In the genomic region with DNA sequence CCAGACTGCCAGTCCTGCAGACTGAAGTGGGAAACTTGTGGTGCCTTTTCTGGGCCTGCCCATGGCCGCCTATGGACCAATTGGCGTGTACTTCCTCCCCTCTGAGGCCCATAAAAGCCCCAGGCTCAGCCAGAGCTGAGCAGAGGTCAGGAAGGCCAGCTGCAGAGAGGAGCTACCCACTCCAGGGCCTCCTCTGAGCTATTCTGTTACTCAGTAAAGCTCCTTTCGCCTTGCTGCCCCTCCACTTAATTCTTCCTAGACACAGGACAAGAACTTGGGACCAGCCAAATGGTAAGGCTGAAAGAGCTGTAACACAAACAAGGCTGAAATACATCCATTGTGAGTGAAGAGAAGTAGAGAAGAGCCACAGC, we compare ENCODE assay signal across 35 cellular contexts.
"Had no signal": no experiment of that assay in that cellular context is flagged by ENCODE, and none has a peak within 500 bp of the region (broad histone marks: within the 10 kb centered on the region; RNA-seq: fewer than 3 reads in every experiment).

No MANE protein-coding gene starts in this region.

- FAIRE-seq: astrocyte, bronchial epithelial cell, frontal cortex had no signal

- H3K4me3 Mint-ChIP-seq: activated B cell treated with CpG ODN at 0.5 μM for 24 hours; activated CD8-positive, alpha-beta T cell treated with anti-CD3 and anti-CD28 coated beads for 36 hours; activated naive CD8-positive, alpha-beta T cell; activated T-cell treated with anti-CD3 and anti-CD28 coated beads, Interleukin-2, amount 50 U/mL, for 4 hours; activated T-helper 17 cell treated with anti-CD3 and anti-CD28 coated beads, Interleukin-2, amount 50 U/mL, for 72 hours; dendritic cell treated with granulocyte-macrophage colony-stimulating factor and Interleukin-4, amounts not matched to agents 40 ng/mL and 50 ng/mL, for 4 days; endodermal cell; T-helper 17 cell; T-helper 2 cell treated with Interferon-gamma antibody and Interleukin-4, amounts not matched to agents 5 μg/mL and 100 μg/mL, for 36 hours had no signal

- H3K4me1 Mint-ChIP-seq: activated B cell treated with CpG ODN at 0.5 μM for 24 hours; activated T-helper 17 cell treated with anti-CD3 and anti-CD28 coated beads, Interleukin-2, amount 50 U/mL, for 72 hours; endodermal cell; T-helper 17 cell had no signal

- DNase-seq: activated B cell treated with CpG ODN at 0.5 μM for 24 hours; activated CD4-positive, alpha-beta T cell treated with anti-CD3 and anti-CD28 coated beads for 48 hours; activated CD4-positive, alpha-beta T cell treated with anti-CD3 and anti-CD28 coated beads, Interleukin-2, amount 50 U/mL, for 1 hour; activated CD4-positive, alpha-beta T cell treated with anti-CD3 and anti-CD28 coated beads, Interleukin-2, amount 50 U/mL, for 48 hours; activated CD8-positive, alpha-beta memory T cell treated with anti-CD3 and anti-CD28 coated beads for 24 hours; activated CD8-positive, alpha-beta T cell treated with anti-CD3 and anti-CD28 coated beads for 36 hours; activated effector memory CD4-positive, alpha-beta T cell treated with Interleukin-2 at 50 U/mL for 16 hours; activated gamma-delta T cell treated with Interleukin-2 at 50 U/mL for 16 hours; activated naive CD4-positive, alpha-beta T cell treated with anti-CD3 and anti-CD28 coated beads, Interleukin-2, amount 50 U/mL, for 16 hours; activated naive CD4-positive, alpha-beta T cell treated with Interleukin-2 at 50 U/mL for 16 hours; activated T-cell treated with anti-CD3 and anti-CD28 coated beads, Interleukin-2, amount 50 U/mL, for 4 hours; amniotic stem cell; anterior cingulate cortex; brain microvascular endothelial cell; caudate nucleus; cerebellar nuclear complex; colonic mucosa; dorsolateral prefrontal cortex; effector memory CD4-positive, alpha-beta T cell; endodermal cell; foreskin fibroblast; heart left ventricle; T-helper 1 cell; T-helper 17 cell; T1000; WERI-Rb-1 had no signal

- ATAC-seq: activated CD4-positive, CD25-positive, alpha-beta regulatory T cell treated with anti-CD3 and anti-CD28 coated beads, Interleukin-2, amount 50 U/mL, for 24 hours; activated CD8-positive, alpha-beta T cell treated with anti-CD3 and anti-CD28 coated beads for 36 hours; activated T-cell treated with anti-CD3 and anti-CD28 coated beads, Interleukin-2, amount 50 U/mL, for 4 hours; activated T-helper 17 cell treated with anti-CD3 and anti-CD28 coated beads, Interleukin-2, amount 50 U/mL, for 72 hours; esophagus mucosa; heart left ventricle; T-helper 17 cell had no signal

- H3K27ac ChIP-seq: brain microvascular endothelial cell, colonic mucosa, dorsolateral prefrontal cortex, heart left ventricle, WERI-Rb-1 had no signal

- H3K27me3 ChIP-seq: brain microvascular endothelial cell, colonic mucosa, dorsolateral prefrontal cortex, heart left ventricle had no signal

- H3K36me3 ChIP-seq: brain microvascular endothelial cell, colonic mucosa, heart left ventricle, WERI-Rb-1 had no signal

- H3K9me3 ChIP-seq: colonic mucosa had no signal

- H3K27ac Mint-ChIP-seq: activated B cell treated with CpG ODN at 0.5 μM for 24 hours; activated CD8-positive, alpha-beta T cell treated with anti-CD3 and anti-CD28 coated beads for 36 hours; activated naive CD8-positive, alpha-beta T cell; activated T-helper 17 cell treated with anti-CD3 and anti-CD28 coated beads, Interleukin-2, amount 50 U/mL, for 72 hours; dendritic cell treated with granulocyte-macrophage colony-stimulating factor and Interleukin-4, amounts not matched to agents 40 ng/mL and 50 ng/mL, for 4 days; endodermal cell; T-helper 17 cell; T-helper 2 cell treated with Interferon-gamma antibody and Interleukin-4, amounts not matched to agents 5 μg/mL and 100 μg/mL, for 36 hours had no signal

- H3K4me3 ChIP-seq: colonic mucosa, dorsolateral prefrontal cortex, heart left ventricle had no signal

- H3K4me1 ChIP-seq: colonic mucosa, heart left ventricle had no signal
